Comparison of ENCODE assay signal across 35 cellular contexts in the genomic region with DNA sequence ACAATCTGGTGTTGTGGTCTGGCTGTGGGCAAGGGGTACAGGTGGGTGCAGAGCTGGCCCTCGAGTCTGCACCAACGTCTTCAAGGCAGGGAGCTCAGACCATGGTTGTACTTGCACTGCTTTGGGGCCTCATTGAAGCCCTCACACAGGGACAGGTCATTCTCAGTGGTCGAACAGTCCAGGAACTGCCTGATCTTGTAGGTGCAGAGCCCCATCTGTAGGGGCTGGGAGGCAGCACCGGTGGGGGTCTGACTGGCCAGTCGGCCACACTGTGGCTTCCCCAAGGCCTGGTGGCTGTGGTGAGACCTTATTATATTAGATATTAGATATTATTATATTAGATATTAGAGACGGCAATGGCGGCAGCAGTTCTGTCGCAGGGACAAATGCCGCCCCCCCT.
"Had no signal": no experiment of that assay in that cellular context is flagged by ENCODE, and none has a peak within 500 bp of the region (broad histone marks: within the 10 kb centered on the region; RNA-seq: fewer than 3 reads in every experiment).

No MANE protein-coding gene starts in this region.

- H3K36me3 Mint-ChIP-seq: activated CD4-positive, alpha-beta memory T cell treated with anti-CD3 and anti-CD28 coated beads for 36 hours; activated CD8-positive, alpha-beta memory T cell treated with anti-CD3 and anti-CD28 coated beads, Interleukin-2, amount 10 ng/mL, durations not matched to agents 7 days and 5 days; activated naive CD8-positive, alpha-beta T cell had no signal

- H3K9me3 ChIP-seq: esophagus muscularis mucosa, gastrocnemius medialis, heart left ventricle had no signal

- H3K9me3 Mint-ChIP-seq: activated CD4-positive, alpha-beta memory T cell treated with anti-CD3 and anti-CD28 coated beads for 36 hours; activated CD4-positive, alpha-beta T cell treated with anti-CD3 and anti-CD28 coated beads, Interleukin-2, amount 10 ng/mL, durations not matched to agents 24 days and 14 days; activated T-helper 1 cell treated with anti-CD3 and anti-CD28 coated beads, Interleukin-12 subunit alpha, Interleukin-12 subunit beta, Interleukin-2, Interleukin-4 antibody, amounts not matched to agents 30 ng/mL and 10 ng/mL and 1 ng/mL, durations not matched to agents 14 hours and 24 hours and 36 hours; activated T-helper 2 cell treated with anti-CD3 and anti-CD28 coated beads, Interferon-gamma antibody, Interleukin-2, Interleukin-4, amounts not matched to agents 10 μg/mL and 5 μg/mL and 100 μg/mL, durations not matched to agents 14 hours and 24 hours and 36 hours; central memory CD8-positive, alpha-beta T cell; effector memory CD8-positive, alpha-beta T cell; T-helper 2 cell treated with Interferon-gamma antibody and Interleukin-4, amounts not matched to agents 5 μg/mL and 100 μg/mL, for 36 hours had no signal

- DNase-seq: activated CD4-positive, alpha-beta memory T cell treated with anti-CD3 and anti-CD28 coated beads for 36 hours; activated CD4-positive, alpha-beta T cell treated with anti-CD3 and anti-CD28 coated beads for 36 hours; activated CD4-positive, alpha-beta T cell treated with anti-CD3 and anti-CD28 coated beads, Interleukin-2, amount 10 ng/mL, durations not matched to agents 24 days and 14 days; activated CD4-positive, CD25-positive, alpha-beta regulatory T cell; activated CD4-positive, CD25-positive, alpha-beta regulatory T cell treated with anti-CD3 and anti-CD28 coated beads, Interleukin-2, amount 50 U/mL, for 72 hours; activated CD8-positive, alpha-beta memory T cell treated with anti-CD3 and anti-CD28 coated beads, Interleukin-2, amount 10 ng/mL, durations not matched to agents 7 days and 5 days; activated CD8-positive, alpha-beta memory T cell treated with anti-CD3 and anti-CD28 coated beads, Interleukin-2, amount 50 U/mL, for 4 hours; activated CD8-positive, alpha-beta T cell treated with anti-CD3 and anti-CD28 coated beads, Interleukin-2, amount 10 ng/mL, durations not matched to agents 7 days and 5 days; activated effector memory CD4-positive, alpha-beta T cell treated with anti-CD3 and anti-CD28 coated beads, Interleukin-2, amount 50 U/mL, for 16 hours; activated naive CD4-positive, alpha-beta T cell; activated naive CD4-positive, alpha-beta T cell treated with anti-CD3 and anti-CD28 coated beads, Interleukin-2, amount 50 U/mL, for 16 hours; activated T-cell treated with anti-CD3 and anti-CD28 coated beads, Interleukin-2, amount 50 U/mL, for 1 hour; activated T-cell treated with anti-CD3 and anti-CD28 coated beads, Interleukin-2, amount 50 U/mL, for 48 hours; amniotic stem cell; anterior cingulate cortex; brain microvascular endothelial cell; dermis blood vessel endothelial cell; effector CD4-positive, alpha-beta T cell; effector memory CD8-positive, alpha-beta T cell; erythroblast; foreskin keratinocyte; gastrocnemius medialis; glutamatergic neuron; heart left ventricle; T-helper 17 cell; T1000 had no signal

- H3K27ac ChIP-seq: brain microvascular endothelial cell, coronary artery, esophagus muscularis mucosa, foreskin keratinocyte, gastrocnemius medialis, heart left ventricle had no signal

- ATAC-seq: activated CD4-positive, alpha-beta T cell treated with anti-CD3 and anti-CD28 coated beads for 36 hours; activated CD8-positive, alpha-beta memory T cell treated with anti-CD3 and anti-CD28 coated beads, Interleukin-2, amount 10 ng/mL, durations not matched to agents 7 days and 5 days; activated CD8-positive, alpha-beta T cell treated with anti-CD3 and anti-CD28 coated beads, Interleukin-2, amount 10 ng/mL, durations not matched to agents 7 days and 5 days; effector memory CD8-positive, alpha-beta T cell; foreskin keratinocyte; gastrocnemius medialis; heart left ventricle; T-helper 17 cell had no signal

- H3K4me3 Mint-ChIP-seq: activated CD4-positive, alpha-beta memory T cell treated with anti-CD3 and anti-CD28 coated beads for 36 hours; activated CD4-positive, alpha-beta T cell treated with anti-CD3 and anti-CD28 coated beads for 36 hours; activated CD4-positive, alpha-beta T cell treated with anti-CD3 and anti-CD28 coated beads, Interleukin-2, amount 10 ng/mL, durations not matched to agents 24 days and 14 days; activated CD8-positive, alpha-beta memory T cell treated with anti-CD3 and anti-CD28 coated beads, Interleukin-2, amount 10 ng/mL, durations not matched to agents 7 days and 5 days; activated CD8-positive, alpha-beta T cell treated with anti-CD3 and anti-CD28 coated beads, Interleukin-2, amount 10 ng/mL, durations not matched to agents 7 days and 5 days; activated naive CD8-positive, alpha-beta T cell; activated T-helper 1 cell treated with anti-CD3 and anti-CD28 coated beads, Interleukin-12 subunit alpha, Interleukin-12 subunit beta, Interleukin-2, Interleukin-4 antibody, amounts not matched to agents 30 ng/mL and 10 ng/mL and 1 ng/mL, durations not matched to agents 14 hours and 24 hours and 36 hours; central memory CD8-positive, alpha-beta T cell; effector memory CD8-positive, alpha-beta T cell; T-helper 17 cell; T-helper 2 cell treated with Interferon-gamma antibody and Interleukin-4, amounts not matched to agents 5 μg/mL and 100 μg/mL, for 36 hours had no signal

- H3K27me3 Mint-ChIP-seq: activated CD4-positive, alpha-beta memory T cell treated with anti-CD3 and anti-CD28 coated beads for 36 hours; activated CD4-positive, alpha-beta T cell treated with anti-CD3 and anti-CD28 coated beads for 36 hours; activated CD4-positive, alpha-beta T cell treated with anti-CD3 and anti-CD28 coated beads, Interleukin-2, amount 10 ng/mL, durations not matched to agents 24 days and 14 days; activated CD8-positive, alpha-beta memory T cell treated with anti-CD3 and anti-CD28 coated beads, Interleukin-2, amount 10 ng/mL, durations not matched to agents 7 days and 5 days; activated naive CD8-positive, alpha-beta T cell; central memory CD8-positive, alpha-beta T cell; effector memory CD8-positive, alpha-beta T cell; T-helper 17 cell had no signal

- H3K4me3 ChIP-seq: coronary artery, esophagus muscularis mucosa, gastrocnemius medialis, heart left ventricle had no signal

- H3K4me1 ChIP-seq: foreskin keratinocyte, gastrocnemius medialis had no signal

- FAIRE-seq: astrocyte, bronchial epithelial cell had no signal

- H3K27ac Mint-ChIP-seq: activated CD4-positive, alpha-beta memory T cell treated with anti-CD3 and anti-CD28 coated beads for 36 hours; activated CD4-positive, alpha-beta T cell treated with anti-CD3 and anti-CD28 coated beads for 36 hours; activated CD4-positive, alpha-beta T cell treated with anti-CD3 and anti-CD28 coated beads, Interleukin-2, amount 10 ng/mL, durations not matched to agents 24 days and 14 days; activated CD8-positive, alpha-beta memory T cell treated with anti-CD3 and anti-CD28 coated beads, Interleukin-2, amount 10 ng/mL, durations not matched to agents 7 days and 5 days; activated CD8-positive, alpha-beta T cell treated with anti-CD3 and anti-CD28 coated beads, Interleukin-2, amount 10 ng/mL, durations not matched to agents 7 days and 5 days; activated naive CD8-positive, alpha-beta T cell; activated T-helper 1 cell treated with anti-CD3 and anti-CD28 coated beads, Interleukin-12 subunit alpha, Interleukin-12 subunit beta, Interleukin-2, Interleukin-4 antibody, amounts not matched to agents 30 ng/mL and 10 ng/mL and 1 ng/mL, durations not matched to agents 14 hours and 24 hours and 36 hours; activated T-helper 2 cell treated with anti-CD3 and anti-CD28 coated beads, Interferon-gamma antibody, Interleukin-2, Interleukin-4, amounts not matched to agents 10 μg/mL and 5 μg/mL and 100 μg/mL, durations not matched to agents 14 hours and 24 hours and 36 hours; effector memory CD8-positive, alpha-beta T cell; T-helper 17 cell; T-helper 2 cell treated with Interferon-gamma antibody and Interleukin-4, amounts not matched to agents 5 μg/mL and 100 μg/mL, for 36 hours had no signal

- H3K4me1 Mint-ChIP-seq: central memory CD8-positive, alpha-beta T cell had no signal

- H3K36me3 ChIP-seq: brain microvascular endothelial cell, gastrocnemius medialis had no signal

- H3K27me3 ChIP-seq: brain microvascular endothelial cell, esophagus muscularis mucosa, foreskin keratinocyte, gastrocnemius medialis, heart left ventricle had no signal
